Comparison of ENCODE assay signal across 21 cellular contexts in genomic region chr7:157329447-157329846, GRCh38.
"Had no signal": no experiment of that assay in that cellular context is flagged by ENCODE, and none has a peak within 500 bp of the region (broad histone marks: within the 10 kb centered on the region; RNA-seq: fewer than 3 reads in every experiment).

No MANE protein-coding gene starts in this region.

- H3K4me3 ChIP-seq: suprapubic skin, transverse colon, uterus had no signal

- H3K9me3 Mint-ChIP-seq: activated T-cell treated with anti-CD3 and anti-CD28 coated beads, Interleukin-2, amount 50 U/mL, for 4 hours; activated T-helper 2 cell treated with anti-CD3 and anti-CD28 coated beads, Interferon-gamma antibody, Interleukin-2, Interleukin-4, amounts not matched to agents 10 μg/mL and 5 μg/mL and 100 μg/mL, durations not matched to agents 14 hours and 24 hours and 36 hours; memory B cell; neural crest cell; stimulated activated naive CD8-positive, alpha-beta T cell treated with anti-CD3 and anti-CD28 coated beads, Interleukin-15, Interleukin-2, amounts not matched to agents 100 ng/mL and 50 ng/mL, for 24 hours; T-cell had no signal

- H3K27ac Mint-ChIP-seq: activated CD4-positive, alpha-beta T cell treated with anti-CD3 and anti-CD28 coated beads for 36 hours; activated naive CD8-positive, alpha-beta T cell; activated T-helper 2 cell treated with anti-CD3 and anti-CD28 coated beads, Interferon-gamma antibody, Interleukin-2, Interleukin-4, amounts not matched to agents 10 μg/mL and 5 μg/mL and 100 μg/mL, durations not matched to agents 14 hours and 24 hours and 36 hours; memory B cell; progenitor cell of endocrine pancreas; stimulated activated naive CD8-positive, alpha-beta T cell treated with anti-CD3 and anti-CD28 coated beads, Interleukin-15, Interleukin-2, amounts not matched to agents 100 ng/mL and 50 ng/mL, for 24 hours; T-cell; WTC11 had no signal

- H3K36me3 ChIP-seq: suprapubic skin, transverse colon, uterus had no signal

- ATAC-seq: activated CD4-positive, alpha-beta T cell treated with anti-CD3 and anti-CD28 coated beads for 36 hours; activated T-cell treated with anti-CD3 and anti-CD28 coated beads, Interleukin-2, amount 50 U/mL, for 4 hours; T-cell; WTC11 had no signal

- H3K27ac ChIP-seq: suprapubic skin, transverse colon, uterus had no signal

- H3K27me3 ChIP-seq: suprapubic skin, transverse colon, uterus had no signal

- H3K4me1 ChIP-seq: suprapubic skin, transverse colon, uterus had no signal

- H3K9me3 ChIP-seq: suprapubic skin, transverse colon, uterus had no signal

- DNase-seq: activated CD4-positive, alpha-beta T cell treated with anti-CD3 and anti-CD28 coated beads for 36 hours; activated CD4-positive, alpha-beta T cell treated with anti-CD3 and anti-CD28 coated beads, Interleukin-2, amount 50 U/mL, for 4 hours; activated CD8-positive, alpha-beta memory T cell treated with anti-CD3 and anti-CD28 coated beads, Interleukin-2, amount 50 U/mL, for 48 hours; activated naive CD4-positive, alpha-beta T cell; activated T-cell treated with anti-CD3 and anti-CD28 coated beads, Interleukin-2, amount 50 U/mL, for 4 hours; central memory CD4-positive, alpha-beta T cell; effector memory CD4-positive, alpha-beta T cell; hippocampal formation; stimulated activated CD4-positive, alpha-beta T cell treated with anti-CD3 and anti-CD28 coated beads, Interleukin-12 subunit alpha, Interleukin-12 subunit beta, amount 100 ng/mL, for 4 hours; stimulated activated CD4-positive, alpha-beta T cell treated with anti-CD3 and anti-CD28 coated beads, Interleukin-4, amount 100 ng/mL, for 4 hours; T-cell; transverse colon; uterus had no signal

- H3K4me3 Mint-ChIP-seq: activated CD4-positive, alpha-beta T cell treated with anti-CD3 and anti-CD28 coated beads for 36 hours; activated naive CD8-positive, alpha-beta T cell; activated T-cell treated with anti-CD3 and anti-CD28 coated beads, Interleukin-2, amount 50 U/mL, for 4 hours; memory B cell; neural crest cell; stimulated activated naive CD8-positive, alpha-beta T cell treated with anti-CD3 and anti-CD28 coated beads, Interleukin-15, Interleukin-2, amounts not matched to agents 100 ng/mL and 50 ng/mL, for 24 hours; T-cell; WTC11 had no signal

- H3K4me1 Mint-ChIP-seq: activated CD4-positive, alpha-beta T cell treated with anti-CD3 and anti-CD28 coated beads for 36 hours; neural crest cell; T-cell had no signal

- H3K36me3 Mint-ChIP-seq: activated naive CD8-positive, alpha-beta T cell; memory B cell; T-cell; WTC11 had no signal
